In genomic region chr6:148577687-148578488, GRCh38 we compare ENCODE assay signal across 8 cellular contexts.
DNase-seq lines count a peak whose midpoint lies in the region; ATAC-seq and TF ChIP-seq lines count a peak whose summit lies in the region.

No MANE protein-coding gene starts in this region.

- no peak overlapping the region for H3K4me3 ChIP-seq in fibroblast of lung (replicated peaks in 1 of 4; ENCODE audit: control extremely low read depth in 1 of 4, insufficient read depth in 1 of 4, low read depth in 3 of 4, low read length in 4 of 4)

- no peak overlapping the region for H3K27ac ChIP-seq in fibroblast of lung (ENCODE audit: insufficient read depth, low read length)

- DNase-seq in DMS153 treated with DMSO at 0.1 percent for 48 hours (lab: John Stamatoyannopoulos, UW; ENCODE audit: unreplicated experiment) (peak; percentile 41), NCI-H748 (lab: John Stamatoyannopoulos, UW; ENCODE audit: unreplicated experiment) (peak; percentile 85), activated T-cell treated with anti-CD3 and anti-CD28 coated beads for 24 hours (ENCODE audit: low read depth) (peak; percentile 14), fibroblast of lung (ENCODE audit: low read depth in 2 of 2) (peak; percentile 70 to 86), NCI-H2029 treated with DMSO at 0.1 percent for 48 hours (lab: John Stamatoyannopoulos, UW) (no peak)
- DNase-seq in natural killer cell treated with Interleukin-12 subunit alpha and Interleukin-12 subunit beta and Interleukin-15 and Interleukin-18, amount 100 ng/mL, for 72 hours (ENCODE audit: low spot score) = no peak

- H3K36me3 ChIP-seq in fibroblast of lung (ENCODE audit: control insufficient read depth, insufficient read depth, low read length) = no peaks in the 10 kb centered on the region

- H3K9me3 Mint-ChIP-seq in natural killer cell treated with Interleukin-12 subunit alpha and Interleukin-12 subunit beta and Interleukin-15 and Interleukin-18, amount 100 ng/mL, for 72 hours = no peaks in the 10 kb centered on the region

- no peak overlapping the region for H3K4me3 Mint-ChIP-seq in natural killer cell treated with Interleukin-12 subunit alpha and Interleukin-12 subunit beta and Interleukin-15 and Interleukin-18, amount 100 ng/mL, for 72 hours

- no peaks in the 10 kb centered on the region for H3K4me1 ChIP-seq in fibroblast of lung (ENCODE audit: control insufficient read depth, extremely low read depth, insufficient read depth, low read length)

- H3K27ac Mint-ChIP-seq in natural killer cell treated with Interleukin-12 subunit alpha and Interleukin-12 subunit beta and Interleukin-15 and Interleukin-18, amount 100 ng/mL, for 72 hours = no peak overlapping the region

- peaks cover 8% of the 10 kb centered on the region in 2 donors for H3K4me1 Mint-ChIP-seq in natural killer cell treated with Interleukin-12 subunit alpha and Interleukin-12 subunit beta and Interleukin-15 and Interleukin-18, amount 100 ng/mL, for 72 hours (ENCODE audit: low read depth in 2 of 2)

- no peak overlapping the region for H3K4me2 ChIP-seq in fibroblast of lung (ENCODE audit: extremely low read depth, insufficient read depth, low read length)

- H3K27me3 ChIP-seq in fibroblast of lung (ENCODE audit: control insufficient read depth, insufficient read depth, low read length) = no peaks in the 10 kb centered on the region

- no peaks in the 10 kb centered on the region for H4K20me1 ChIP-seq in fibroblast of lung (ENCODE audit: control insufficient read depth, extremely low read depth, insufficient read depth, low read length)

- no peaks in the 10 kb centered on the region for H3K9me3 ChIP-seq in fibroblast of lung (ENCODE audit: control insufficient read depth, insufficient read depth, low read depth, low read length)

- H2AFZ ChIP-seq in fibroblast of lung (ENCODE audit: low read length) = no peak overlapping the region

- H3K9ac ChIP-seq in fibroblast of lung (ENCODE audit: insufficient read depth, low read length) = no peak overlapping the region

- peaks cover 43 to 71% of the 10 kb centered on the region in 2 donors for H3K27me3 Mint-ChIP-seq in natural killer cell treated with Interleukin-12 subunit alpha and Interleukin-12 subunit beta and Interleukin-15 and Interleukin-18, amount 100 ng/mL, for 72 hours

- no peaks in the 10 kb centered on the region for H3K79me2 ChIP-seq in fibroblast of lung (ENCODE audit: control insufficient read depth, insufficient read depth, low read length)

- TF ChIP-seq CTCF in fibroblast of lung (conservative IDR thresholded peaks at IDR 0.05 in 1 of 2, IDR thresholded peaks at IDR 0.05 in 1 of 2; ENCODE audit: low read depth in 1 of 2, low read length in 2 of 2) = peak; percentile 90 to 93

- no peaks in the 10 kb centered on the region for H3K36me3 Mint-ChIP-seq in natural killer cell treated with Interleukin-12 subunit alpha and Interleukin-12 subunit beta and Interleukin-15 and Interleukin-18, amount 100 ng/mL, for 72 hours

- peak; percentile 97 for ATAC-seq in GM19395 (IDR thresholded peaks at IDR 0.05; ENCODE audit: unreplicated experiment)
- ATAC-seq in HG03342 (IDR thresholded peaks at IDR 0.05; ENCODE audit: unreplicated experiment) = peak; percentile 99
- peak; percentile 83 to 84 for ATAC-seq in natural killer cell treated with Interleukin-12 subunit alpha and Interleukin-12 subunit beta and Interleukin-15 and Interleukin-18, amount 100 ng/mL, for 72 hours

Comparison
In these comparisons a context has a peak if more than half of its experiments do, and no peak if none do; other contexts are left out.
1. DNase-seq: peak in DMS153 treated with DMSO at 0.1 percent for 48 hours (single experiment), NCI-H748 (single experiment), activated T-cell treated with anti-CD3 and anti-CD28 coated beads for 24 hours (single experiment) and fibroblast of lung (2 of 2); none in natural killer cell treated with Interleukin-12 subunit alpha and Interleukin-12 subunit beta and Interleukin-15 and Interleukin-18, amount 100 ng/mL, for 72 hours (single experiment) and NCI-H2029 treated with DMSO at 0.1 percent for 48 hours (single experiment).
2. Peak in every context shown above with its lines, with median percentiles within 50 percentile points of each other: ATAC-seq.